Comparison of ENCODE assay signal across 2 cellular contexts in genomic region chr15:92162657-92163056, GRCh38.
TF ChIP-seq lines count a peak whose summit lies in the region.

No MANE protein-coding gene starts in this region.

TF ChIP-seq in H1, 55 proteins besides CTCF, POLR2A, EP300 and RAD21:
- TF ChIP-seq POLR2AphosphoS5 (IDR thresholded peaks at IDR 0.05; ENCODE audit: low read depth, low read length) = no peak
- TF ChIP-seq RXRA (IDR thresholded peaks at IDR 0.05; ENCODE audit: insufficient read depth, low read depth, low read length) = no peak
TF ChIP-seq in H1: peak in this region for 0.

TF ChIP-seq in neural cell, 6 proteins besides CTCF, POLR2A, EP300 and RAD21:
- TF ChIP-seq REST (IDR thresholded peaks at IDR 0.05; ENCODE audit: borderline replicate concordance) (no peak), SMC3 (conservative IDR thresholded peaks at IDR 0.05; ENCODE audit: poor library complexity) (no peak), EZH2 (IDR thresholded peaks at IDR 0.05; ENCODE audit: borderline replicate concordance, insufficient read depth, low read length, poor library complexity, severe bottlenecking) (no peak), MXI1 (conservative IDR thresholded peaks at IDR 0.05; ENCODE audit: poor library complexity, severe bottlenecking) (no peak), POLR2AphosphoS5 (IDR thresholded peaks at IDR 0.05) (no peak), TAF1 (IDR thresholded peaks at IDR 0.05; ENCODE audit: low read depth) (no peak)
